In genomic region chr2:230779607-230780006, GRCh38 we compare ENCODE assay signal across 14 cellular contexts.
DNase-seq lines count a peak whose midpoint lies in the region; ATAC-seq lines count a peak whose summit lies in the region.
"Had no signal": no experiment of that assay in that cellular context is flagged by ENCODE, and none has a peak within 500 bp of the region (broad histone marks: within the 10 kb centered on the region; RNA-seq: fewer than 3 reads in every experiment).

No MANE protein-coding gene starts in this region.

- POLR2A ChIA-PET in activated CD4-positive, alpha-beta memory T cell treated with anti-CD3 and anti-CD28 coated beads for 36 hours (lab: Charles Lee): no interaction called here

- H3K36me3 Mint-ChIP-seq in activated CD4-positive, alpha-beta memory T cell treated with anti-CD3 and anti-CD28 coated beads for 36 hours: peaks cover 60% of the 10 kb centered on the region

- no peaks in the 10 kb centered on the region for H3K27me3 Mint-ChIP-seq in activated CD4-positive, alpha-beta memory T cell treated with anti-CD3 and anti-CD28 coated beads for 36 hours

- H3K4me1 ChIP-seq in skeletal muscle tissue (ENCODE audit: control insufficient read depth in 3 of 3, insufficient read depth in 3 of 3, low read length in 3 of 3): peaks cover 30 to 57% (median 39%) of the 10 kb centered on the region in 3 donors

- H3K4me3 Mint-ChIP-seq in activated CD4-positive, alpha-beta memory T cell treated with anti-CD3 and anti-CD28 coated beads for 36 hours: no peak overlapping the region
- H3K4me3 Mint-ChIP-seq: mesothelial cell of epicardium had no signal

- H3K27ac Mint-ChIP-seq in activated CD4-positive, alpha-beta memory T cell treated with anti-CD3 and anti-CD28 coated beads for 36 hours: peak overlapping the region; percentile 84
- H3K27ac Mint-ChIP-seq: mesothelial cell of epicardium had no signal

- H3K9me3 Mint-ChIP-seq in activated CD4-positive, alpha-beta memory T cell treated with anti-CD3 and anti-CD28 coated beads for 36 hours: no peaks in the 10 kb centered on the region

- H3K36me3 ChIP-seq in skeletal muscle tissue (ENCODE audit: control insufficient read depth in 3 of 3, insufficient read depth in 3 of 3, low read length in 3 of 3): no peaks in the 10 kb centered on the region

- CTCF ChIA-PET in activated CD4-positive, alpha-beta memory T cell treated with anti-CD3 and anti-CD28 coated beads for 36 hours (lab: Charles Lee): interaction anchor here (1.0 to 1.6 kb wide), 2 partner anchors 17 to 19 kb away, joined by 3 to 5 read pairs; no protein-coding TSS in a partner anchor

- peak overlapping the region; percentile 69 for H3K27ac ChIP-seq in skeletal muscle tissue (ENCODE audit: low read depth, low read length)
- H3K27ac ChIP-seq: thoracic aorta, VCaP had no signal

- no peaks in the 10 kb centered on the region for H3K27me3 ChIP-seq in skeletal muscle tissue (ENCODE audit: control insufficient read depth in 3 of 3, insufficient read depth in 3 of 3, low read length in 3 of 3)

- intact Hi-C loops in Right ventricle myocardium superior (cut with DNase I) (no loop called here), Right ventricle myocardium inferior (cut with DNase I) (no loop called here), left ventricle myocardium superior (cut with micrococcal nuclease) (no loop called here)
- intact Hi-C loops in activated CD4-positive, alpha-beta memory T cell treated with anti-CD3 and anti-CD28 coated beads for 36 hours (cut with micrococcal nuclease): no loop called here

- H3K4me3 ChIP-seq in skeletal muscle tissue (ENCODE audit: low read length in 3 of 3): no peak overlapping the region
- H3K4me3 ChIP-seq: K562, thoracic aorta had no signal

- H3K4me1 Mint-ChIP-seq in activated CD4-positive, alpha-beta memory T cell treated with anti-CD3 and anti-CD28 coated beads for 36 hours (ENCODE audit: low read depth): peaks cover 81% of the 10 kb centered on the region

- DNase-seq in Right ventricle myocardium superior: no peak
- no peak for DNase-seq in Right ventricle myocardium inferior (ENCODE audit: missing footprints)
- no peak for DNase-seq in activated CD4-positive, alpha-beta memory T cell treated with anti-CD3 and anti-CD28 coated beads for 36 hours
- DNase-seq in left ventricle myocardium superior: no peak
- DNase-seq in NCI-H2107 treated with DMSO at 0.1 percent for 48 hours (lab: John Stamatoyannopoulos, UW; ENCODE audit: unreplicated experiment): no peak
- DNase-seq: DMS153, NCI-H1092 treated with DMSO at 0.1 percent for 48 hours had no signal

- H3K9ac ChIP-seq in skeletal muscle tissue (ENCODE audit: low read depth in 1 of 3, low read length in 3 of 3): peak overlapping the region in 1 of 3 donors; percentile 13

- ATAC-seq in Right ventricle myocardium superior (ENCODE audit: poor library complexity): peak; percentile 42
- no peak for ATAC-seq in Right ventricle myocardium inferior
- peak; percentile 46 for ATAC-seq in left ventricle myocardium superior
- ATAC-seq in GM19452 (IDR thresholded peaks at IDR 0.05; ENCODE audit: unreplicated experiment): no peak
- ATAC-seq in HG02798 (IDR thresholded peaks at IDR 0.05; ENCODE audit: poor library complexity, unreplicated experiment): no peak
- ATAC-seq: K562 had no signal

- no peaks in the 10 kb centered on the region for H3K9me3 ChIP-seq in skeletal muscle tissue (ENCODE audit: control insufficient read depth in 3 of 3, low read length in 3 of 3)
- H3K9me3 ChIP-seq: thoracic aorta had no signal

Comparison
In these comparisons a context has a peak if more than half of its experiments do, and no peak if none do; other contexts are left out.
1. ATAC-seq: peak in Right ventricle myocardium superior (single experiment) and left ventricle myocardium superior (single experiment); none in Right ventricle myocardium inferior (single experiment), GM19452 (single experiment) and HG02798 (single experiment).